14 cellular contexts compared by ENCODE assay signal in the genomic region with DNA sequence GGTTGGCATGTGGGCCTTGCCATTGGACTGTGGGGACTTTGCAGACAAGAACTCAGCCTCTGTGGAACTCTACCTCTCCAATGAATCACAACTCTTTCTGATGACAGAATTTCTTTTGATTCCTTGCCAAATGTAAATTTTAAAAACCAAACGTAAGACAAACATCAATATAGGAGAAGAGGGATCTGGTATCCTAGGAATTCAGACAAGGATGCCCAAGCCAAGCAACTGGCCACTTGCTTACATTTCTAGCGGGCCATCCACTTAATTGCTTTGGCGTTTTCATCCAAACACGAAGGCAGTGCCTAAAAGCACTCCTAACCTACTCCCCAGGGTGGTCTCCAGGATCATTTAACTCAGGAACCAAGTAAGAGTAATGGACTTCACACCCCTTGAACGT.
"Had no signal": no experiment of that assay in that cellular context is flagged by ENCODE, and none has a peak within 500 bp of the region (broad histone marks: within the 10 kb centered on the region; RNA-seq: fewer than 3 reads in every experiment).

No MANE protein-coding gene starts in this region.

- H3K27me3 ChIP-seq: esophagus squamous epithelium, heart right ventricle, spleen had no signal

- H3K27ac ChIP-seq: esophagus squamous epithelium, heart right ventricle, spleen had no signal

- DNase-seq: activated CD4-positive, alpha-beta T cell treated with anti-CD3 and anti-CD28 coated beads for 1 hour; activated CD4-positive, alpha-beta T cell treated with anti-CD3 and anti-CD28 coated beads, Interleukin-2, amount 50 U/mL, for 4 hours; activated naive CD4-positive, alpha-beta T cell treated with Interleukin-2 at 50 U/mL for 16 hours; activated T-cell treated with anti-CD3 and anti-CD28 coated beads for 4 hours; esophagus squamous epithelium; heart right ventricle; islet precursor cell; nephron progenitor cell; spleen; stimulated activated naive CD8-positive, alpha-beta T cell treated with anti-CD3 and anti-CD28 coated beads, Interleukin-15, amount 100 ng/mL, for 72 hours had no signal

- H3K9me3 Mint-ChIP-seq: mesothelial cell of epicardium; nephron progenitor cell; stimulated activated naive CD8-positive, alpha-beta T cell treated with anti-CD3 and anti-CD28 coated beads, Interleukin-15, amount 100 ng/mL, for 72 hours; type B pancreatic cell had no signal

- ATAC-seq: heart right ventricle; sciatic nerve; stimulated activated naive CD8-positive, alpha-beta T cell treated with anti-CD3 and anti-CD28 coated beads, Interleukin-15, amount 100 ng/mL, for 72 hours had no signal

- H3K27ac Mint-ChIP-seq: mesothelial cell of epicardium; stimulated activated naive CD8-positive, alpha-beta T cell treated with anti-CD3 and anti-CD28 coated beads, Interleukin-15, amount 100 ng/mL, for 72 hours; type B pancreatic cell had no signal

- H3K9me3 ChIP-seq: esophagus squamous epithelium, heart right ventricle, spleen had no signal

- H3K4me1 ChIP-seq: esophagus squamous epithelium, heart right ventricle, spleen had no signal

- H3K4me3 ChIP-seq: esophagus squamous epithelium, heart right ventricle, lung, spleen had no signal

- H3K4me1 Mint-ChIP-seq: mesothelial cell of epicardium; nephron progenitor cell; stimulated activated naive CD8-positive, alpha-beta T cell treated with anti-CD3 and anti-CD28 coated beads, Interleukin-15, amount 100 ng/mL, for 72 hours had no signal

- H3K27me3 Mint-ChIP-seq: stimulated activated naive CD8-positive, alpha-beta T cell treated with anti-CD3 and anti-CD28 coated beads, Interleukin-15, amount 100 ng/mL, for 72 hours; type B pancreatic cell had no signal

- H3K4me3 Mint-ChIP-seq: mesothelial cell of epicardium; nephron progenitor cell; stimulated activated naive CD8-positive, alpha-beta T cell treated with anti-CD3 and anti-CD28 coated beads, Interleukin-15, amount 100 ng/mL, for 72 hours; type B pancreatic cell had no signal
